9 cellular contexts compared by ENCODE assay signal in the genomic region with DNA sequence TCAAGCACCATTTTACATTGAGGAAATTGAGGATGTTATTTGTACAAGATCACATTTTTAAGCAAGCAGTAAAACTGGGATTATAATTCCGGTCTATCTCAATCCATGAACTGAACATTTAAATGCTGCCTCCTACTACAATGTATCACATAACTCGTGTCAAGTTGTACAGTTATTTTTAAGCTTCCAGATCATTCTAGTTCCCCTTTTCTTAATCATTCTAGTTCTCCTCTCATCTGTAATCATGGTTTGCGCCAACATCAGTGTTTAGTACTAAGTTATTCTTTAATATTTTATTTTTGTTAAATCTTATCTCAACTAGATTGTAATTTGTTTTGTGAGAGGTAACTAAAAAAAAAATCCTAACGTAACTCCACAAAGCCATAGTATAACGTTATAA.
"Had no signal": no experiment of that assay in that cellular context is flagged by ENCODE, and none has a peak within 500 bp of the region (broad histone marks: within the 10 kb centered on the region; RNA-seq: fewer than 3 reads in every experiment).

No MANE protein-coding gene starts in this region.

- H3K27me3 ChIP-seq: adrenal gland, gastrocnemius medialis, left lung had no signal

- H3K27ac ChIP-seq: adrenal gland, gastrocnemius medialis, left lung had no signal

- H3K9me3 ChIP-seq: adrenal gland, gastrocnemius medialis, left lung had no signal

- H3K4me3 ChIP-seq: adrenal gland, gastrocnemius medialis, left lung had no signal

- DNase-seq: activated naive CD4-positive, alpha-beta T cell treated with anti-CD3 and anti-CD28 coated beads, Interleukin-2, amount 50 U/mL, for 16 hours; adrenal gland; gastrocnemius medialis; left lung; occipital lobe; right cardiac atrium; small intestine; substantia nigra; trophoblast cell had no signal

- H3K36me3 ChIP-seq: adrenal gland, gastrocnemius medialis, left lung had no signal
